In the genomic region with DNA sequence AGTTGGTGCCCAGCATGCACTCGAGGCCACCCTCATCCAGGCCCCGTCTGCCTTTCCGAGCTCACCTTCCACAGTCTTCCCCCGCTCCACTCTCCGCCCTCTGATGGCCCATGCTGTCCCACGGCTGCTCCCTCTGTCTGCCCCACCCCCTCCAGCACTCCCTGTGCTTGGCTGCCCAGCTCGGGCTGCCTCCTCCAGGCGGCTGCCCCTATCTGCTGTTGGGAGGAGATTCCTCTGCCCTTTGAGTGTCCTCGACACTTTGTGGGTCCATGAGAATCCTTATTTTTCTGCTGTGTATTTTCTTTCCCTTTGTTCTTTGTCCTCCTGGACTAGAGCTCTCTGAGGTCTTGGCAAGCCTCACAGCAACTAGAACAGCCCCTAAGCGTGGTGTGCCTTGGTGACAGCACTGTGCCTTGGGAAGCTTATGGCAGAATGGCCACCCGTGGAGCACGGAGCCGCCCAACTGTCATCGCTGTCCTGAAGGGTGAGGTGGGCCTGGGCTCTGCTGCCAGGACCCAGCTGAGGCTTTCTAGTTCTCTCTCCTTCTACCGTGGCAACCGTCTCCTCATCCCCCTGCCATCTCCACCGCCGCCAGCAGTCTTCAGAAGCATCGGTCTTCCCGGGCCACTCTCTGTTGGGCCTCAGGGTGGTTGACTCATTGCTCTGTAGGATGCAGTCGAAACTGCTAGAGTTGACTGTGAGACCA, we compare ENCODE assay signal across 12 cellular contexts. TPM values are rescaled to one million over a fixed set of nuclear protein-coding genes. Genes with fewer than 3 reads are reported as not detected.
DNase-seq lines count a peak whose midpoint lies in the region; ATAC-seq and TF ChIP-seq lines count a peak whose summit lies in the region.
"Had no signal": no experiment of that assay in that cellular context is flagged by ENCODE, and none has a peak within 500 bp of the region (broad histone marks: within the 10 kb centered on the region; RNA-seq: fewer than 3 reads in every experiment).

No MANE protein-coding gene starts in this region.

- H3K4me1 Mint-ChIP-seq in chondrocyte (ENCODE audit: low read depth), result peaks cover 54% of the 10 kb centered on the region

- H3K4me1 ChIP-seq in Panc1 (ENCODE audit: control insufficient read depth, insufficient read depth, low read length), result peaks cover 40% of the 10 kb centered on the region
- peaks cover 47% of the 10 kb centered on the region for H3K4me1 ChIP-seq in mesenchymal stem cell (ENCODE audit: control insufficient read depth, insufficient read depth, low read depth, low read length)

- peak overlapping the region; percentile 39 for H3K27ac ChIP-seq in AG04450 (ENCODE audit: low read depth, low read length)
- H3K27ac ChIP-seq in Panc1 (ENCODE audit: low read length), result peak overlapping the region; percentile 29
- no peak overlapping the region for H3K27ac ChIP-seq in mesenchymal stem cell (ENCODE audit: low read length, poor library complexity, severe bottlenecking)
- H3K27ac ChIP-seq: HL-60 had no signal

- H2BK15ac ChIP-seq in mesenchymal stem cell (ENCODE audit: low read depth, poor library complexity, severe bottlenecking), result no peak overlapping the region

- H3K18ac ChIP-seq in mesenchymal stem cell (ENCODE audit: low read depth in 1 of 2, low read length in 2 of 2), result no peak overlapping the region

- peaks cover 12% of the 10 kb centered on the region for H3K79me1 ChIP-seq in mesenchymal stem cell (replicated peaks; ENCODE audit: low read length, poor library complexity, severe bottlenecking)

- no peak overlapping the region for H3K23ac ChIP-seq in mesenchymal stem cell (ENCODE audit: low read length in 2 of 2)

- H4K8ac ChIP-seq in mesenchymal stem cell (ENCODE audit: low read length), result no peak overlapping the region

- H3K27me3 Mint-ChIP-seq in chondrocyte (ENCODE audit: low read depth), result no peaks in the 10 kb centered on the region

- H3K4me2 ChIP-seq in mesenchymal stem cell (ENCODE audit: low read length, poor library complexity, severe bottlenecking), result no peak overlapping the region

- H3K27me3 ChIP-seq in AG04450 (ENCODE audit: control insufficient read depth, insufficient read depth, low read length), result no peaks in the 10 kb centered on the region
- no peaks in the 10 kb centered on the region for H3K27me3 ChIP-seq in Panc1 (ENCODE audit: control insufficient read depth, insufficient read depth, low read length)
- no peaks in the 10 kb centered on the region for H3K27me3 ChIP-seq in mesenchymal stem cell (ENCODE audit: control insufficient read depth in 1 of 2, insufficient read depth in 1 of 2, low read length in 2 of 2)

- no peak overlapping the region for H2BK12ac ChIP-seq in mesenchymal stem cell (ENCODE audit: low read length in 2 of 2)

- H2AK5ac ChIP-seq in mesenchymal stem cell (ENCODE audit: low read length, severe bottlenecking), result no peak overlapping the region

- no peak overlapping the region for H3K4ac ChIP-seq in mesenchymal stem cell (ENCODE audit: low read depth in 1 of 2, low read length in 2 of 2)

- POLR2A ChIA-PET in AG04450 (lab: Yijun Ruan, JAX) (interaction anchor here (1.2 kb wide), 1 partner anchor 454 kb away, joined by 3 read pairs; a partner anchor contains a TSS), Panc1 (lab: Charles Lee) (no interaction called here)

- H3K9me3 ChIP-seq in AG04450 (ENCODE audit: control insufficient read depth, insufficient read depth, low read length) (no peaks in the 10 kb centered on the region), Panc1 (ENCODE audit: control insufficient read depth, insufficient read depth, low read depth, low read length) (no peaks in the 10 kb centered on the region), mesenchymal stem cell (ENCODE audit: control insufficient read depth, low read length) (no peaks in the 10 kb centered on the region)

- intact Hi-C loops in Panc1 (cut with micrococcal nuclease; ENCODE audit: unreplicated experiment), result no loop called here

- peak; percentile 67 for ATAC-seq in Panc1
- ATAC-seq in GM18909 (IDR thresholded peaks at IDR 0.05; ENCODE audit: poor library complexity, unreplicated experiment), result no peak
- ATAC-seq in GM21526 (IDR thresholded peaks at IDR 0.05; ENCODE audit: low FRiP score, unreplicated experiment), result no peak
- no peak for ATAC-seq in GM21717 (IDR thresholded peaks at IDR 0.05; ENCODE audit: unreplicated experiment)

- no peak overlapping the region for H2BK120ac ChIP-seq in mesenchymal stem cell (ENCODE audit: low read depth, low read length)

- no peak overlapping the region for H4K91ac ChIP-seq in mesenchymal stem cell (ENCODE audit: low read length)

- H2BK5ac ChIP-seq in mesenchymal stem cell (ENCODE audit: low read depth, low read length, poor library complexity, severe bottlenecking), result no peak overlapping the region

- H3K36me3 ChIP-seq in Panc1 (ENCODE audit: control insufficient read depth, insufficient read depth, low read length), result peaks cover 4% of the 10 kb centered on the region; the same call in 1 of the 2 replicates
- peaks cover 40 to 53% of the 10 kb centered on the region in 2 experiments for H3K36me3 ChIP-seq in mesenchymal stem cell (ENCODE audit: control insufficient read depth in 1 of 2, insufficient read depth in 2 of 2, low read depth in 1 of 2, low read length in 2 of 2)

- H3K36me3 Mint-ChIP-seq in chondrocyte (ENCODE audit: low read depth), result peaks cover 8% of the 10 kb centered on the region

- no TSS peak for BruUV-seq in Panc1 (replicated peaks; lab: Mats Ljungman, UMichigan)

- peak overlapping the region; percentile 72 for H3K27ac Mint-ChIP-seq in chondrocyte (ENCODE audit: unreplicated experiment)

- in situ Hi-C loops in Panc1 (cut with HindIII; ENCODE audit: low pct_unique_long_range_greater_than_20kb, low sequenced_read_pairs), result no loop called here

- DNase-seq in AG04450 (ENCODE audit: low read depth, low spot score) (no peak), Panc1 (ENCODE audit: low read depth, low spot score) (no peak), chondrocyte (ENCODE audit: low spot score) (no peak), mesenchymal stem cell (peak; percentile 18), SHP77 treated with DMSO at 0.1 percent for 48 hours (lab: John Stamatoyannopoulos, UW) (no peak)
- DNase-seq: SHP77 had no signal

- H2AFZ ChIP-seq in mesenchymal stem cell (ENCODE audit: low read depth, low read length), result no peak overlapping the region

- TF ChIP-seq CTCF in AG04450 (IDR thresholded peaks at IDR 0.05; ENCODE audit: low read depth, low read length), result no peak
- no peak for TF ChIP-seq CTCF in Panc1 (IDR thresholded peaks at IDR 0.05)
- peak; percentile 8 for TF ChIP-seq CTCF in chondrocyte (IDR thresholded peaks at IDR 0.05)

- 87% methylated on average over 21 of the region's 21 CpGs for WGBS in mesenchymal stem cell

- H3K9me3 Mint-ChIP-seq in chondrocyte (ENCODE audit: low read depth), result no peaks in the 10 kb centered on the region

- H3K9ac ChIP-seq in mesenchymal stem cell (ENCODE audit: low read length), result no peak overlapping the region

- CTCF ChIA-PET in AG04450 (lab: Charles Lee), result interaction anchor here (1.0 to 2.1 kb wide), 3 partner anchors 107 to 500 kb away, joined by 3 to 17 read pairs (median 6); no protein-coding TSS in a partner anchor
- CTCF ChIA-PET in Panc1 (lab: Charles Lee), result interaction anchor here (0.6 kb wide), 2 partner anchors 298 to 491 kb away, joined by 3 read pairs; no protein-coding TSS in a partner anchor

- H3K14ac ChIP-seq in mesenchymal stem cell (ENCODE audit: low read length in 2 of 2), result peak overlapping the region in 1 of 2 experiments; percentile 19

- H3K4me3 Mint-ChIP-seq in chondrocyte (ENCODE audit: unreplicated experiment), result no peak overlapping the region

- H3K4me3 ChIP-seq in AG04450 (ENCODE audit: low read depth, low read length) (no peak overlapping the region), Panc1 (ENCODE audit: low read depth in 2 of 2, low read length in 2 of 2) (no peak overlapping the region), mesenchymal stem cell (ENCODE audit: insufficient read depth in 1 of 2, low read depth in 1 of 2, low read length in 2 of 2) (no peak overlapping the region)

RNA-seq across cellular contexts. Expression of a gene that starts 5.2 kb away (rescaled TPM):
- 49.3 and 50.4 TPM in 2 replicates for polyA plus RNA-seq in AG04450 (2011; rRNA removed)
- polyA minus RNA-seq in AG04450 (2011; rRNA and poly(A)+ RNA removed), result 25.3 and 30.8 TPM in 2 replicates
- 47.5 TPM for total RNA-seq in Panc1 (2021; ENCODE audit: unreplicated experiment)
- 56.7 TPM for polyA plus RNA-seq in Panc1 (2012; ENCODE audit: insufficient read length)
- total RNA-seq in chondrocyte, result 32.6 to 37.4 TPM (median 34.4 TPM) in 3 replicates
- 38.5 TPM for polyA plus RNA-seq in mesenchymal stem cell (2013, experiment 1 of 2)
- 39.6 TPM for polyA plus RNA-seq in mesenchymal stem cell (2013, experiment 2 of 2)

RNA-seq across cellular contexts. Expression of a gene that starts 10.2 kb away (rescaled TPM):
- 0.26 and 0.30 TPM in 2 replicates for polyA plus RNA-seq in AG04450 (2011; rRNA removed)
- not detected in 2 replicates for polyA minus RNA-seq in AG04450 (2011; rRNA and poly(A)+ RNA removed)
- total RNA-seq in Panc1 (2021; ENCODE audit: unreplicated experiment) (not detected), chondrocyte (0.30 to 0.39 TPM (median 0.38 TPM) in 3 replicates)
- polyA plus RNA-seq in Panc1 (2012; ENCODE audit: insufficient read length), result not detected
- 0.03 TPM for polyA plus RNA-seq in mesenchymal stem cell (2013, experiment 1 of 2)
- polyA plus RNA-seq in mesenchymal stem cell (2013, experiment 2 of 2), result 0.04 TPM
- total RNA-seq: activated CD8-positive, alpha-beta memory T cell treated with anti-CD3 and anti-CD28 coated beads for 36 hours had no signal
- polyA plus RNA-seq: liver had no signal

RNA-seq across cellular contexts. Expression of a gene that starts 10.8 kb away (rescaled TPM):
- 11.6 and 15.3 TPM in 2 replicates for polyA plus RNA-seq in AG04450 (2011; rRNA removed)
- 9.4 and 14.0 TPM in 2 replicates for polyA minus RNA-seq in AG04450 (2011; rRNA and poly(A)+ RNA removed)
- total RNA-seq in Panc1 (2021; ENCODE audit: unreplicated experiment) (14.3 TPM), chondrocyte (17.4 to 18.1 TPM (median 17.7 TPM) in 3 replicates)
- 14.2 TPM for polyA plus RNA-seq in Panc1 (2012; ENCODE audit: insufficient read length)
- 11.6 TPM for polyA plus RNA-seq in mesenchymal stem cell (2013, experiment 1 of 2)
- polyA plus RNA-seq in mesenchymal stem cell (2013, experiment 2 of 2), result 11.6 TPM

RNA-seq across cellular contexts. Expression of a gene that starts 34.3 kb away (rescaled TPM):
- 8.3 and 15.0 TPM in 2 replicates for polyA plus RNA-seq in AG04450 (2011; rRNA removed)
- 4.0 and 4.2 TPM in 2 replicates for polyA minus RNA-seq in AG04450 (2011; rRNA and poly(A)+ RNA removed)
- 6.3 TPM for total RNA-seq in Panc1 (2021; ENCODE audit: unreplicated experiment)
- polyA plus RNA-seq in Panc1 (2012; ENCODE audit: insufficient read length), result 10.7 TPM
- total RNA-seq in chondrocyte, result 4.9 to 5.7 TPM (median 5.0 TPM) in 3 replicates
- polyA plus RNA-seq in mesenchymal stem cell (2013, experiment 1 of 2), result 19.5 TPM
- polyA plus RNA-seq in mesenchymal stem cell (2013, experiment 2 of 2), result 20.1 TPM
